ENCODE assay signal across 8 cellular contexts in the genomic region with DNA sequence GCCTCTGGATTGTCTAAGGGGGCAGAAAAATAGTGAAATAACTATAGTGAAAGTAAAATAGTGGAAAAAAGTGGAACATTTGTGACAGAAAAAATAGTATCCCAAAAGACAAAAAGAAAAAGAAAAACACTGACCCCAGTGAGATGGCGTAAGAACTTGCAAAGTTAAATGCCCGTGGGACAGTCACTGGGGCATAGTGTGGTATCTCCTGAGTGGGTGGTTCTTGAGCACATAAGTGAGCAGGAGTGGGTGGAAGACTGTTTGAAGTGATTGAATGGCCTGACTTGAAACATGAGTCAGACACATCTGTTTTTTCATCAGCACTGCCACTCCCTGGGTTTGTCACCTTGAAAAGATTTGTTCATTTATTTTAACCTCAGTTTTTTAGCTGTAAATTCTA. TPM values are rescaled to one million over a fixed set of nuclear protein-coding genes. Genes with fewer than 3 reads are reported as not detected.
A peak's percentile ranks its signal among the peaks of the same experiment; 100 is the strongest.
DNase-seq lines count a peak whose midpoint lies in the region; ATAC-seq, FAIRE-seq and TF ChIP-seq lines count a peak whose summit lies in the region.

No MANE protein-coding gene starts in this region.

- H4K20me1 ChIP-seq in OCI-LY1 (ENCODE audit: insufficient read depth, low read length) (no peaks in the 10 kb centered on the region), neural progenitor cell (ENCODE audit: low read depth) (peaks cover 3% of the 10 kb centered on the region)

- peaks cover 59% of the 10 kb centered on the region for H3K79me2 ChIP-seq in OCI-LY1 (ENCODE audit: insufficient read depth, low read length)
- H3K79me2 ChIP-seq in neural progenitor cell (ENCODE audit: low read depth) = peaks cover 67% of the 10 kb centered on the region

- H3K4me3 Mint-ChIP-seq in neural progenitor cell = peak overlapping the region; percentile 100

- H3K27ac Mint-ChIP-seq in neural progenitor cell = no peak overlapping the region

- H3K9me2 ChIP-seq in OCI-LY1 (ENCODE audit: low read depth, low read length) = no peaks in the 10 kb centered on the region

- TF ChIP-seq CTCF in OCI-LY1 (IDR thresholded peaks at IDR 0.05; ENCODE audit: low read length) (no peak), bronchial epithelial cell (IDR thresholded peaks at IDR 0.05; ENCODE audit: insufficient read depth, low read length, severe bottlenecking) (no peak), neural progenitor cell (IDR thresholded peaks at IDR 0.05) (no peak), sigmoid colon (IDR thresholded peaks at IDR 0.05) (no peak), tibial nerve (IDR thresholded peaks at IDR 0.05) (no peak)

- no peak overlapping the region for H2AFZ ChIP-seq in OCI-LY1 (ENCODE audit: low read length)
- no peak overlapping the region for H2AFZ ChIP-seq in neural progenitor cell (replicated peaks)

- H3K36me3 Mint-ChIP-seq in neural progenitor cell = peaks cover 56% of the 10 kb centered on the region

- no peak for ATAC-seq in GM18909 (IDR thresholded peaks at IDR 0.05; ENCODE audit: poor library complexity, unreplicated experiment)

- H3K9ac ChIP-seq in OCI-LY1 (ENCODE audit: low read length) = no peak overlapping the region
- no peak overlapping the region for H3K9ac ChIP-seq in neural progenitor cell

- H3K4me1 ChIP-seq in OCI-LY1 (ENCODE audit: insufficient read depth, low read length, severe bottlenecking) = peaks cover 19% of the 10 kb centered on the region
- H3K4me1 ChIP-seq in neural progenitor cell = peaks cover 6% of the 10 kb centered on the region
- H3K4me1 ChIP-seq in sigmoid colon = peaks cover 0 to 17% (median 10%) of the 10 kb centered on the region in 4 donors
- H3K4me1 ChIP-seq in tibial nerve = peaks cover 0 to 28% (median 2%) of the 10 kb centered on the region in 4 donors

- H3K9me3 Mint-ChIP-seq in neural progenitor cell = peaks cover 39% of the 10 kb centered on the region

- H3K27me3 ChIP-seq in OCI-LY1 (ENCODE audit: insufficient read depth, low read length) (no peaks in the 10 kb centered on the region), bronchial epithelial cell (ENCODE audit: control insufficient read depth, insufficient read depth, low read length) (no peaks in the 10 kb centered on the region), neural progenitor cell (no peaks in the 10 kb centered on the region), sigmoid colon (no peaks in the 10 kb centered on the region), tibial nerve (no peaks in the 10 kb centered on the region)

- H3K27me3 Mint-ChIP-seq in neural progenitor cell (ENCODE audit: insufficient read depth, low read depth) = peaks cover 5% of the 10 kb centered on the region

- TF ChIP-seq POLR2A in sigmoid colon (IDR thresholded peaks at IDR 0.05) (no peak), tibial nerve (IDR thresholded peaks at IDR 0.05) (no peak)

- TF ChIP-seq EP300 in sigmoid colon (IDR thresholded peaks at IDR 0.05) (no peak), tibial nerve (IDR thresholded peaks at IDR 0.05) (no peak)

- H3K36me3 ChIP-seq in OCI-LY1 (ENCODE audit: insufficient read depth, low read length) (peaks cover 56% of the 10 kb centered on the region), bronchial epithelial cell (ENCODE audit: control insufficient read depth, insufficient read depth, low read length) (peaks cover 4% of the 10 kb centered on the region), neural progenitor cell (no peaks in the 10 kb centered on the region), sigmoid colon (peaks cover 0 to 41% (median 3%) of the 10 kb centered on the region in 4 donors), tibial nerve (peaks cover 0 to 39% (median 0%) of the 10 kb centered on the region in 3 donors)

- peak; percentile 47 for FAIRE-seq in bronchial epithelial cell (lab: Jason Lieb, UNC)

- no peak overlapping the region for H3K27ac ChIP-seq in OCI-LY1 (ENCODE audit: low read depth, low read length, poor library complexity, severe bottlenecking)
- H3K27ac ChIP-seq in neural progenitor cell = no peak overlapping the region
- H3K27ac ChIP-seq in sigmoid colon = no peak overlapping the region
- H3K27ac ChIP-seq in tibial nerve = peak overlapping the region in 1 of 4 donors; percentile 42

- DNase-seq in DMS79 treated with DMSO at 0.1 percent for 48 hours (lab: John Stamatoyannopoulos, UW) (peak; percentile 21), bronchial epithelial cell (ENCODE audit: low read depth) (peak; percentile 91), neural progenitor cell (ENCODE audit: low spot score) (no peak), sigmoid colon (no peak), tibial nerve (ENCODE audit: low spot score in 2 of 2) (no peak), NCI-H1436 treated with DMSO at 0.1 percent for 48 hours (lab: John Stamatoyannopoulos, UW) (no peak)

- H3K9me3 ChIP-seq in OCI-LY1 (ENCODE audit: low read length) = no peaks in the 10 kb centered on the region
- no peaks in the 10 kb centered on the region for H3K9me3 ChIP-seq in neural progenitor cell (ENCODE audit: low read depth)
- no peaks in the 10 kb centered on the region for H3K9me3 ChIP-seq in sigmoid colon
- no peaks in the 10 kb centered on the region for H3K9me3 ChIP-seq in tibial nerve

- H3F3A ChIP-seq in OCI-LY1 (ENCODE audit: insufficient read depth, low read length) (no peaks in the 10 kb centered on the region), neural progenitor cell (ENCODE audit: low read depth) (peaks cover 17% of the 10 kb centered on the region)

- intact Hi-C loops in sigmoid colon (cut with DNase I) = loop anchor here (5.0 to 10.0 kb wide), 5 partner anchors 59 to 598 kb away; a partner anchor contains a TSS

- peaks cover 10% of the 10 kb centered on the region for H3K4me1 Mint-ChIP-seq in neural progenitor cell

- H3K4me3 ChIP-seq in OCI-LY1 (ENCODE audit: low read depth, low read length, poor library complexity, severe bottlenecking) (no peak overlapping the region), bronchial epithelial cell (ENCODE audit: low read depth, low read length) (no peak overlapping the region), neural progenitor cell (no peak overlapping the region), sigmoid colon (no peak overlapping the region), tibial nerve (no peak overlapping the region)

- 59 to 88% methylated on average over 2 of the region's 2 CpGs for WGBS in sigmoid colon, 2 donors
- 57 to 58% methylated on average over 2 of the region's 2 CpGs for WGBS in tibial nerve, 2 donors

- peak overlapping the region; percentile 100; the same call in 1 of the 2 replicates for H3K4me2 ChIP-seq in OCI-LY1 (ENCODE audit: low read length)
- no peak overlapping the region for H3K4me2 ChIP-seq in neural progenitor cell

RNA-seq across cellular contexts. Expression of a gene that starts 2.5 kb away (rescaled TPM):
- total RNA-seq in bronchial epithelial cell (7.9 and 12.4 TPM in 2 replicates), neural progenitor cell (ENCODE audit: low replicate concordance) (11.7 and 17.3 TPM in 2 replicates), sigmoid colon (10 to 100 TPM in 2 of 4 donors, 1 to 10 TPM in 2; 6.7 to 36.2 (median 13.6) TPM), tibial nerve (10 to 100 TPM in 3 of 4 donors, 1 to 10 TPM in 1; 8.8 to 36.9 (median 18.8) TPM)
- polyA plus RNA-seq in sigmoid colon = 1 to 10 TPM in 2 of 3 donors, under 1 TPM in 1; 0.92 to 4.6 (median 4.2) TPM

RNA-seq across cellular contexts. Expression of a gene that starts 59.0 kb away (rescaled TPM):
- 3.7 and 7.3 TPM in 2 replicates for total RNA-seq in bronchial epithelial cell
- total RNA-seq in neural progenitor cell (ENCODE audit: low replicate concordance) = 61.3 and 102 TPM in 2 replicates
- total RNA-seq in sigmoid colon = 1 to 10 TPM; 3.1 to 6.6 (median 5.9) TPM
- polyA plus RNA-seq in sigmoid colon = 1 to 10 TPM in 2 of 3 donors, under 1 TPM in 1; 0.23 to 4.6 (median 1.2) TPM
- total RNA-seq in tibial nerve = 1 to 10 TPM; 1.8 to 9.8 (median 5.0) TPM

Comparison
In these comparisons a context has a peak if more than half of its experiments do, and no peak if none do; other contexts are left out.
1. DNase-seq: peak in DMS79 treated with DMSO at 0.1 percent for 48 hours (single experiment) and bronchial epithelial cell (single experiment); none in neural progenitor cell (single experiment), sigmoid colon (single experiment), tibial nerve (0 of 2) and NCI-H1436 treated with DMSO at 0.1 percent for 48 hours (single experiment).